In the genomic region with DNA sequence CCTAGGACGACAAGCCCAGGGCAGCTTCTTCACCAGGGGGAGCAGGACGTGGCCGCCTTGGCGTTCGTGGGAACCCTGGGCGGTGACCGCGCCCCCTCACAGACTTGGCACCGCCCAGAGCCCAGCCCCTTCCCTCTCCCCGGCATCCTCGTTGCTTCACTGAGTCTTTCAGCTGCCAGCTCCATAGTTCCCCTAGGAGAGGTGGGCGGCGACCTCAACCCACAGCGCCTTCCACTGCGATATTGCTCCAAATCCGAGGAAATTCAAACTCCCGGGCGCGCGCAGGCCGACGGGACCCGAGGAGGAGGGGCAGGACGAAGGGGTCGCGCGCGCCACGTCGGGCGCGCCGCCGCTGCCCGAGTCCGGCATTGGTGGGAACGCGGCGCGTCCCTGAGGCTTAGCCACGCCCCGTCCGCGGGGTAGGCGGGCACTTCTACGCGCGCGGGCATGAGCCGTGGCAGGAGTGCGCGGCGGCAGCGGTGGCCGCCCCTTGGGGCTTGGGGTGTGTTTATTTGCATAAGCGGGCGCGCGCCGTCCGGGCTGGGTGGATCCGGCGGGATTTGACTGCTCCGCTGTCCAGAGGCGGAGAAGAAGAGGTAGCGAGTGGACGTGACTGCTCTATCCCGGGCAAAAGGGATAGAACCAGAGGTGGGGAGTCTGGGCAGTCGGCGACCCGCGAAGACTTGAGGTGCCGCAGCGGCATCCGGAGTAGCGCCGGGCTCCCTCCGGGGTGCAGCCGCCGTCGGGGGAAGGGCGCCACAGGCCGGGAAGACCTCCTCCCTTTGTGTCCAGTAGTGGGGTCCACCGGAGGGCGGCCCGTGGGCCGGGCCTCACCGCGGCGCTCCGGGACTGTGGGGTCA, we compare ENCODE assay signal across 8 cellular contexts. TPM values are rescaled to one million over a fixed set of nuclear protein-coding genes. Genes with fewer than 3 reads are reported as not detected.
DNase-seq lines count a peak whose midpoint lies in the region; ATAC-seq, FAIRE-seq and TF ChIP-seq lines count a peak whose summit lies in the region.

A gene with protein sequence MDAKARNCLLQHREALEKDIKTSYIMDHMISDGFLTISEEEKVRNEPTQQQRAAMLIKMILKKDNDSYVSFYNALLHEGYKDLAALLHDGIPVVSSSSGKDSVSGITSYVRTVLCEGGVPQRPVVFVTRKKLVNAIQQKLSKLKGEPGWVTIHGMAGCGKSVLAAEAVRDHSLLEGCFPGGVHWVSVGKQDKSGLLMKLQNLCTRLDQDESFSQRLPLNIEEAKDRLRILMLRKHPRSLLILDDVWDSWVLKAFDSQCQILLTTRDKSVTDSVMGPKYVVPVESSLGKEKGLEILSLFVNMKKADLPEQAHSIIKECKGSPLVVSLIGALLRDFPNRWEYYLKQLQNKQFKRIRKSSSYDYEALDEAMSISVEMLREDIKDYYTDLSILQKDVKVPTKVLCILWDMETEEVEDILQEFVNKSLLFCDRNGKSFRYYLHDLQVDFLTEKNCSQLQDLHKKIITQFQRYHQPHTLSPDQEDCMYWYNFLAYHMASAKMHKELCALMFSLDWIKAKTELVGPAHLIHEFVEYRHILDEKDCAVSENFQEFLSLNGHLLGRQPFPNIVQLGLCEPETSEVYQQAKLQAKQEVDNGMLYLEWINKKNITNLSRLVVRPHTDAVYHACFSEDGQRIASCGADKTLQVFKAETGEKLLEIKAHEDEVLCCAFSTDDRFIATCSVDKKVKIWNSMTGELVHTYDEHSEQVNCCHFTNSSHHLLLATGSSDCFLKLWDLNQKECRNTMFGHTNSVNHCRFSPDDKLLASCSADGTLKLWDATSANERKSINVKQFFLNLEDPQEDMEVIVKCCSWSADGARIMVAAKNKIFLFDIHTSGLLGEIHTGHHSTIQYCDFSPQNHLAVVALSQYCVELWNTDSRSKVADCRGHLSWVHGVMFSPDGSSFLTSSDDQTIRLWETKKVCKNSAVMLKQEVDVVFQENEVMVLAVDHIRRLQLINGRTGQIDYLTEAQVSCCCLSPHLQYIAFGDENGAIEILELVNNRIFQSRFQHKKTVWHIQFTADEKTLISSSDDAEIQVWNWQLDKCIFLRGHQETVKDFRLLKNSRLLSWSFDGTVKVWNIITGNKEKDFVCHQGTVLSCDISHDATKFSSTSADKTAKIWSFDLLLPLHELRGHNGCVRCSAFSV (N-terminal part only) (plus strand): TSS at position 579 of the 860 bp plus-strand sequence. CDS start 3,070 bp downstream, outside the sequence.
A gene with protein sequence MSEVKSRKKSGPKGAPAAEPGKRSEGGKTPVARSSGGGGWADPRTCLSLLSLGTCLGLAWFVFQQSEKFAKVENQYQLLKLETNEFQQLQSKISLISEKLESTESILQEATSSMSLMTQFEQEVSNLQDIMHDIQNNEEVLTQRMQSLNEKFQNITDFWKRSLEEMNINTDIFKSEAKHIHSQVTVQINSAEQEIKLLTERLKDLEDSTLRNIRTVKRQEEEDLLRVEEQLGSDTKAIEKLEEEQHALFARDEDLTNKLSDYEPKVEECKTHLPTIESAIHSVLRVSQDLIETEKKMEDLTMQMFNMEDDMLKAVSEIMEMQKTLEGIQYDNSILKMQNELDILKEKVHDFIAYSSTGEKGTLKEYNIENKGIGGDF (minus strand): TSS at position 77 of the 860 bp plus-strand sequence. CDS start 87 bp downstream, outside the sequence.

- H3K4me1 ChIP-seq in BE2C, result no peaks in the 10 kb centered on the region

- H3K9me3 Mint-ChIP-seq in chondrocyte (ENCODE audit: low read depth), result no peaks in the 10 kb centered on the region

- H3K36me3 ChIP-seq in BE2C (no peaks in the 10 kb centered on the region), kidney epithelial cell (ENCODE audit: control insufficient read depth, insufficient read depth, low read length) (no peaks in the 10 kb centered on the region)

- peaks cover 13% of the 10 kb centered on the region for H3K36me3 Mint-ChIP-seq in chondrocyte (ENCODE audit: low read depth)

- peak within 1 kb of the TSS; percentile 88 for H3K4me3 ChIP-seq in BE2C (ENCODE audit: low read depth, low read length)
- peak within 1 kb of the TSS; percentile 68 for H3K4me3 ChIP-seq in kidney epithelial cell (ENCODE audit: low read depth, low read length)

- DNase-seq in BE2C, result peak; percentile 98
- peak; percentile 73 for DNase-seq in GM19239 (ENCODE audit: insufficient read length, low spot score)
- peak; percentile 87 for DNase-seq in NCI-H510A treated with DMSO at 0.1 percent for 48 hours (lab: John Stamatoyannopoulos, UW)
- DNase-seq in activated CD4-positive, alpha-beta T cell treated with anti-CD3 and anti-CD28 coated beads for 24 hours (ENCODE audit: low read depth in 2 of 2), result peak; percentile 95 to 97
- DNase-seq in chondrocyte (ENCODE audit: low spot score), result peak; percentile 98
- peak; percentile 68 for DNase-seq in kidney epithelial cell (ENCODE audit: low read depth)
- peak; percentile 98 for DNase-seq in stimulated activated CD4-positive, alpha-beta T cell treated with anti-CD3 and anti-CD28 coated beads, Interleukin-15, amount 100 ng/mL, for 24 hours

- H3K4me1 Mint-ChIP-seq in chondrocyte (ENCODE audit: low read depth), result peaks cover 51% of the 10 kb centered on the region

- H3K4me3 Mint-ChIP-seq in chondrocyte (ENCODE audit: unreplicated experiment), result peak within 1 kb of the TSS; percentile 96

- FAIRE-seq in GM19239 (lab: Jason Lieb, UNC), result peak; percentile 90

- H3K27ac Mint-ChIP-seq in chondrocyte (ENCODE audit: unreplicated experiment), result peak within 1 kb of the TSS; percentile 97

- H3K9me3 ChIP-seq in BE2C, result no peaks in the 10 kb centered on the region

- H3K27me3 ChIP-seq in BE2C, result no peaks in the 10 kb centered on the region
- H3K27me3 ChIP-seq in kidney epithelial cell (ENCODE audit: control insufficient read depth, insufficient read depth, low read length), result no peaks in the 10 kb centered on the region

- TF ChIP-seq CTCF in BE2C (IDR thresholded peaks at IDR 0.05; ENCODE audit: low read depth, low read length) (no peak), chondrocyte (IDR thresholded peaks at IDR 0.05) (peak; percentile 15), kidney epithelial cell (IDR thresholded peaks at IDR 0.05; ENCODE audit: insufficient read depth, low read length, poor library complexity, severe bottlenecking) (no peak)

- peak; percentile 86 for ATAC-seq in HG03442 (IDR thresholded peaks at IDR 0.05; ENCODE audit: unreplicated experiment)

- no peaks in the 10 kb centered on the region for H3K27me3 Mint-ChIP-seq in chondrocyte (ENCODE audit: low read depth)

RNA-seq across cellular contexts. Expression of the first gene that starts in this region (rescaled TPM):
- polyA plus RNA-seq in BE2C (2012; ENCODE audit: insufficient read depth, insufficient read length, low read depth), result 2.2 TPM
- 19.2 to 26.7 TPM (median 21.8 TPM) in 3 replicates for total RNA-seq in chondrocyte
- total RNA-seq in kidney epithelial cell, result 12.5 and 15.7 TPM in 2 replicates

RNA-seq across cellular contexts. Expression of the second gene that starts in this region (rescaled TPM):
- 2.7 TPM for polyA plus RNA-seq in BE2C (2012; ENCODE audit: insufficient read depth, insufficient read length, low read depth)
- total RNA-seq in chondrocyte, result 65.0 to 69.5 TPM (median 66.8 TPM) in 3 replicates
- total RNA-seq in kidney epithelial cell, result 21.2 and 28.5 TPM in 2 replicates

Comparison
In these comparisons a context has a peak if more than half of its experiments do, and no peak if none do; other contexts are left out.
1. Peak in every context shown above with its lines: DNase-seq, ATAC-seq and H3K4me3 ChIP-seq.